In genomic region chr17:3724373-3725077, GRCh38 we compare ENCODE assay signal across 8 cellular contexts. TPM values are rescaled to one million over a fixed set of nuclear protein-coding genes. Genes with fewer than 3 reads are reported as not detected.
DNase-seq lines count a peak whose midpoint lies in the region; ATAC-seq, FAIRE-seq and TF ChIP-seq lines count a peak whose summit lies in the region.

No MANE protein-coding gene starts in this region.

- H3K27me3 ChIP-seq in kidney epithelial cell (ENCODE audit: control insufficient read depth, insufficient read depth, low read length) (no peaks in the 10 kb centered on the region), transverse colon (no peaks in the 10 kb centered on the region)

- intact Hi-C loops in transverse colon (cut with DNase I; ENCODE audit: low total_unique reads) = no loop called here

- no peak for TF ChIP-seq POLR2A in transverse colon (IDR thresholded peaks at IDR 0.05)

- peak overlapping the region; percentile 66 for H3K4me3 ChIP-seq in kidney epithelial cell (ENCODE audit: low read depth, low read length)
- peak overlapping the region; percentile 62 to 79 (median 74) for H3K4me3 ChIP-seq in transverse colon

- no peaks in the 10 kb centered on the region for H3K9me3 Mint-ChIP-seq in activated naive CD4-positive, alpha-beta T cell treated with anti-CD3 and anti-CD28 coated beads, Interleukin-2, amount 10 ng/mL, durations not matched to agents 7 days and 5 days
- H3K9me3 Mint-ChIP-seq in activated T-cell treated with anti-CD3 and anti-CD28 coated beads, Interleukin-2, amount 50 U/mL, for 72 hours = no peaks in the 10 kb centered on the region

- in situ Hi-C loops in transverse colon (cut with MboI; ENCODE audit: low pct_ligation_motif_present in 1 of 4, low pct_unique_long_range_greater_than_20kb in 1 of 4, low sequenced_read_pairs in 3 of 4) = loop anchor here in 2 of 4 donors (25.0 kb wide), 1 partner anchor 113 kb away; the partner anchor contains the start of gene NCBP3 (in 2 of the 2)

- no peak for ATAC-seq in activated T-cell treated with anti-CD3 and anti-CD28 coated beads, Interleukin-2, amount 50 U/mL, for 72 hours (replicated peaks in 1 of 2)
- no peak for ATAC-seq in GM21447 (IDR thresholded peaks at IDR 0.05; ENCODE audit: unreplicated experiment)

- H3K27ac ChIP-seq in transverse colon = peak overlapping the region in 1 of 4 donors; percentile 86

- TF ChIP-seq EP300 in transverse colon (IDR thresholded peaks at IDR 0.05; ENCODE audit: low read depth) = no peak

- H3K9me3 ChIP-seq in transverse colon = no peaks in the 10 kb centered on the region

- WGBS in transverse colon (ENCODE audit: low coverage in 1 of 2), 2 donors = 22 to 33% methylated on average over 3 to 21 of the region's 27 CpGs

- no peaks in the 10 kb centered on the region for H3K27me3 Mint-ChIP-seq in activated naive CD4-positive, alpha-beta T cell treated with anti-CD3 and anti-CD28 coated beads, Interleukin-2, amount 10 ng/mL, durations not matched to agents 7 days and 5 days
- H3K27me3 Mint-ChIP-seq in activated T-cell treated with anti-CD3 and anti-CD28 coated beads, Interleukin-2, amount 50 U/mL, for 72 hours (ENCODE audit: low read depth) = no peaks in the 10 kb centered on the region

- peaks cover 10 to 46% (median 25%) of the 10 kb centered on the region in 4 donors for H3K4me1 ChIP-seq in transverse colon

- H3K36me3 Mint-ChIP-seq in activated naive CD4-positive, alpha-beta T cell treated with anti-CD3 and anti-CD28 coated beads, Interleukin-2, amount 10 ng/mL, durations not matched to agents 7 days and 5 days = peaks cover 58% of the 10 kb centered on the region
- peaks cover 21 to 48% of the 10 kb centered on the region in 2 donors for H3K36me3 Mint-ChIP-seq in activated T-cell treated with anti-CD3 and anti-CD28 coated beads, Interleukin-2, amount 50 U/mL, for 72 hours (ENCODE audit: insufficient read depth in 2 of 2)

- H3K4me1 Mint-ChIP-seq in activated naive CD4-positive, alpha-beta T cell treated with anti-CD3 and anti-CD28 coated beads, Interleukin-2, amount 10 ng/mL, durations not matched to agents 7 days and 5 days = peaks cover 62% of the 10 kb centered on the region
- H3K4me1 Mint-ChIP-seq in activated T-cell treated with anti-CD3 and anti-CD28 coated beads, Interleukin-2, amount 50 U/mL, for 72 hours (ENCODE audit: low read depth) = peaks cover 66% of the 10 kb centered on the region

- CTCF ChIA-PET in activated naive CD4-positive, alpha-beta T cell treated with anti-CD3 and anti-CD28 coated beads, Interleukin-2, amount 10 ng/mL, durations not matched to agents 7 days and 5 days (lab: Charles Lee) = interaction anchor here (1.1 to 4.6 kb wide), 5 partner anchors 13 to 103 kb away, joined by 4 to 25 read pairs (median 8); no protein-coding TSS in a partner anchor

- no peaks in the 10 kb centered on the region for H3K36me3 ChIP-seq in kidney epithelial cell (ENCODE audit: control insufficient read depth, insufficient read depth, low read length)
- no peaks in the 10 kb centered on the region for H3K36me3 ChIP-seq in transverse colon

- TF ChIP-seq CTCF in kidney epithelial cell (IDR thresholded peaks at IDR 0.05; ENCODE audit: insufficient read depth, low read length, poor library complexity, severe bottlenecking) (no peak), transverse colon (IDR thresholded peaks at IDR 0.05) (no peak), D721Med (IDR thresholded peaks at IDR 0.05; ENCODE audit: insufficient read depth, missing control alignments) (no peak)

- peak overlapping the region; percentile 83 for H3K27ac Mint-ChIP-seq in activated naive CD4-positive, alpha-beta T cell treated with anti-CD3 and anti-CD28 coated beads, Interleukin-2, amount 10 ng/mL, durations not matched to agents 7 days and 5 days
- H3K27ac Mint-ChIP-seq in activated T-cell treated with anti-CD3 and anti-CD28 coated beads, Interleukin-2, amount 50 U/mL, for 72 hours = peak overlapping the region; percentile 87

- H3K4me3 Mint-ChIP-seq in activated naive CD4-positive, alpha-beta T cell treated with anti-CD3 and anti-CD28 coated beads, Interleukin-2, amount 10 ng/mL, durations not matched to agents 7 days and 5 days = peak overlapping the region; percentile 88
- peak overlapping the region; percentile 87 to 94 for H3K4me3 Mint-ChIP-seq in activated T-cell treated with anti-CD3 and anti-CD28 coated beads, Interleukin-2, amount 50 U/mL, for 72 hours

- no peak for FAIRE-seq in D721Med (lab: Jason Lieb, UNC)

- DNase-seq in activated naive CD4-positive, alpha-beta T cell treated with anti-CD3 and anti-CD28 coated beads, Interleukin-2, amount 10 ng/mL, durations not matched to agents 7 days and 5 days = no peak
- no peak for DNase-seq in activated naive CD4-positive, alpha-beta T cell (lab: John Stamatoyannopoulos, UW)
- DNase-seq in activated T-cell treated with anti-CD3 and anti-CD28 coated beads, Interleukin-2, amount 50 U/mL, for 72 hours = no peak
- no peak for DNase-seq in kidney epithelial cell (ENCODE audit: low read depth)
- DNase-seq in transverse colon = no peak
- DNase-seq in OCI-M1 (lab: John Stamatoyannopoulos, UW) = no peak
- no peak for DNase-seq in D721Med (ENCODE audit: insufficient read length, low spot score)

RNA-seq across cellular contexts. Expression of gene HASPIN, which starts 0.8 kb away (rescaled TPM):
- total RNA-seq in activated T-cell treated with anti-CD3 and anti-CD28 coated beads, Interleukin-2, amount 50 U/mL, for 72 hours = 10 to 100 TPM; 23.2 to 25.7 TPM
- 3.0 and 3.6 TPM in 2 replicates for total RNA-seq in kidney epithelial cell
- 1 to 10 TPM in 1 of 4 donors, under 1 TPM in 2, not detected in 1; 0.14 to 2.4 (median 0.64) TPM for total RNA-seq in transverse colon

RNA-seq across cellular contexts. Expression of gene P2RX5, which starts 28.6 kb away (rescaled TPM):
- 10 to 100 TPM; 46.5 to 60.1 TPM for total RNA-seq in activated T-cell treated with anti-CD3 and anti-CD28 coated beads, Interleukin-2, amount 50 U/mL, for 72 hours
- total RNA-seq in kidney epithelial cell (6.0 and 8.4 TPM in 2 replicates), transverse colon (10 to 100 TPM in 1 of 4 donors, 1 to 10 TPM in 1, under 1 TPM in 2; 0.68 to 11.4 (median 2.1) TPM)

RNA-seq across cellular contexts. Expression of gene EMC6, which starts 55.9 kb away (rescaled TPM):
- total RNA-seq in activated T-cell treated with anti-CD3 and anti-CD28 coated beads, Interleukin-2, amount 50 U/mL, for 72 hours = 10 to 100 TPM; 44.0 to 45.0 TPM
- total RNA-seq in kidney epithelial cell (24.9 and 30.0 TPM in 2 replicates), transverse colon (10 to 100 TPM in 2 of 4 donors, 1 to 10 TPM in 2; 3.0 to 24.4 (median 13.2) TPM)

RNA-seq across cellular contexts. Expression of gene TAX1BP3, which starts 56.1 kb away (rescaled TPM):
- 10 to 100 TPM; 10.6 to 12.3 TPM for total RNA-seq in activated T-cell treated with anti-CD3 and anti-CD28 coated beads, Interleukin-2, amount 50 U/mL, for 72 hours
- total RNA-seq in kidney epithelial cell (398 and 497 TPM in 2 replicates), transverse colon (100 to 1,000 TPM; 129 to 451 (median 202) TPM)
